In genomic region chr19:19169236-19170052, GRCh38 we compare ENCODE assay signal across 9 cellular contexts. TPM values are rescaled to one million over a fixed set of nuclear protein-coding genes. Genes with fewer than 3 reads are reported as not detected.
DNase-seq lines count a peak whose midpoint lies in the region; ATAC-seq, FAIRE-seq and TF ChIP-seq lines count a peak whose summit lies in the region.
"Had no signal": no experiment of that assay in that cellular context is flagged by ENCODE, and none has a peak within 500 bp of the region (broad histone marks: within the 10 kb centered on the region; RNA-seq: fewer than 3 reads in every experiment).

No MANE protein-coding gene starts in this region.

- no CpG with 5 or more reads among the region's 9 CpGs for WGBS in neuronal stem cell (ENCODE audit: extremely low coverage in 2 of 2, insufficient read length in 2 of 2, insufficient replicate concordance in 1 of 2), 2 donors

- no peak overlapping the region for H2AFZ ChIP-seq in neuronal stem cell (ENCODE audit: low read length)

- H3K9ac ChIP-seq in neuronal stem cell (ENCODE audit: low read depth, low read length, poor library complexity) (peak overlapping the region; percentile 74), kidney (ENCODE audit: low read length in 2 of 2) (no peak overlapping the region)

- H3K4ac ChIP-seq in neuronal stem cell (ENCODE audit: low read length) = no peak overlapping the region

- H3K27me3 Mint-ChIP-seq in central memory CD8-positive, alpha-beta T cell = peaks cover 12% of the 10 kb centered on the region

- CTCF ChIA-PET in GM10248 (lab: Yijun Ruan, JAX) = interaction anchor here (0.9 to 14.0 kb wide), 5 partner anchors 11 to 24 kb away, joined by 3 to 302 read pairs (median 3); partner anchors contain the start of genes BORCS8 and RFXANK

- ATAC-seq in HG03280 (IDR thresholded peaks at IDR 0.05; ENCODE audit: unreplicated experiment) (peak; percentile 10), HG02763 (IDR thresholded peaks at IDR 0.05; ENCODE audit: unreplicated experiment) (no peak)
- ATAC-seq in central memory CD8-positive, alpha-beta T cell (replicated peaks; ENCODE audit: extremely low read depth, poor library complexity, severe bottlenecking) = no peak

- H3K4me1 Mint-ChIP-seq in central memory CD8-positive, alpha-beta T cell = peaks cover 22% of the 10 kb centered on the region

- peak overlapping the region; percentile 67 for H3K4me2 ChIP-seq in neuronal stem cell (ENCODE audit: insufficient read depth, low read length, poor library complexity, severe bottlenecking)

- no peaks in the 10 kb centered on the region for H3K9me3 Mint-ChIP-seq in central memory CD8-positive, alpha-beta T cell

- DNase-seq in GM12865 (ENCODE audit: low read depth) (no peak), neuronal stem cell (ENCODE audit: low spot score) (no peak), tibial artery (no peak), kidney (no peak), GM10248 (ENCODE audit: extremely low spot score) (no peak)
- DNase-seq in central memory CD8-positive, alpha-beta T cell (ENCODE audit: low spot score in 2 of 2) = no peak
- DNase-seq: GF-D8 had no signal

- no peaks in the 10 kb centered on the region for H3K79me1 ChIP-seq in neuronal stem cell (ENCODE audit: low read depth, low read length)

- no peak overlapping the region for H3K18ac ChIP-seq in neuronal stem cell (ENCODE audit: low read length)

- no peak overlapping the region for H2BK120ac ChIP-seq in neuronal stem cell (ENCODE audit: low read depth, low read length)

- H3K27me3 ChIP-seq in neuronal stem cell (ENCODE audit: control insufficient read depth in 3 of 3, insufficient read depth in 3 of 3, low read depth in 1 of 3, low read length in 3 of 3) (peaks cover 0 to 16% (median 0%) of the 10 kb centered on the region in 3 experiments), tibial artery (peaks cover 0 to 5% of the 10 kb centered on the region in 2 donors)

- H3K27ac Mint-ChIP-seq in central memory CD8-positive, alpha-beta T cell (ENCODE audit: low read depth) = no peak overlapping the region

- peak overlapping the region; percentile 89 for H3K23ac ChIP-seq in neuronal stem cell (ENCODE audit: low read depth, low read length, poor library complexity)

- H2BK12ac ChIP-seq in neuronal stem cell (ENCODE audit: low read length) = no peak overlapping the region

- no peak overlapping the region for H2AK5ac ChIP-seq in neuronal stem cell (ENCODE audit: low read depth, low read length)

- H3K27ac ChIP-seq in neuronal stem cell (replicated peaks; ENCODE audit: low read length) (no peak overlapping the region), tibial artery (no peak overlapping the region), kidney (ENCODE audit: low read depth in 2 of 2, low read length in 2 of 2) (no peak overlapping the region)

- no peak overlapping the region for H4K91ac ChIP-seq in neuronal stem cell (ENCODE audit: low read depth, low read length, poor library complexity)

- H3K36me3 ChIP-seq in neuronal stem cell (replicated peaks in 1 of 2; ENCODE audit: control insufficient read depth in 2 of 2, insufficient read depth in 2 of 2, low read length in 2 of 2) = no peaks in the 10 kb centered on the region
- H3K36me3 ChIP-seq in tibial artery = peaks cover 0 to 9% (median 0%) of the 10 kb centered on the region in 3 donors
- no peaks in the 10 kb centered on the region for H3K36me3 ChIP-seq in kidney (ENCODE audit: control insufficient read depth in 1 of 2, insufficient read depth in 2 of 2, low read length in 2 of 2)

- FAIRE-seq in kidney (lab: Jason Lieb, UNC) = no peak

- POLR2A ChIA-PET in GM10248 (lab: Yijun Ruan, JAX) = interaction anchor here (0.5 to 1.0 kb wide), 4 partner anchors 9 to 88 kb away, joined by 3 to 7 read pairs (median 4); no protein-coding TSS in a partner anchor

- no peak overlapping the region for H4K8ac ChIP-seq in neuronal stem cell (ENCODE audit: low read depth, low read length)

- H2BK15ac ChIP-seq in neuronal stem cell (ENCODE audit: low read length) = no peak overlapping the region

- H3K9me3 ChIP-seq in neuronal stem cell (replicated peaks in 1 of 2; ENCODE audit: control insufficient read depth in 2 of 2, insufficient read depth in 1 of 2, low read depth in 1 of 2, low read length in 2 of 2) = peaks cover 0 to 2% of the 10 kb centered on the region in 2 donors
- H3K9me3 ChIP-seq in tibial artery = no peaks in the 10 kb centered on the region
- H3K9me3 ChIP-seq in kidney (ENCODE audit: control insufficient read depth in 1 of 2, low read length in 2 of 2) = no peaks in the 10 kb centered on the region

- TF ChIP-seq CTCF in GM12865 (IDR thresholded peaks at IDR 0.05; ENCODE audit: insufficient read depth, low read depth, low read length, missing control alignments) = no peak
- no peak for TF ChIP-seq CTCF in tibial artery (IDR thresholded peaks at IDR 0.05)
- TF ChIP-seq CTCF in kidney (IDR thresholded peaks at IDR 0.05; ENCODE audit: borderline replicate concordance, extremely low read depth, insufficient read depth) = no peak
- no peak for TF ChIP-seq CTCF in GM10248 (IDR thresholded peaks at IDR 0.05; ENCODE audit: control extremely low read depth, extremely low read depth, low read depth, missing control alignments)

- peak overlapping the region; percentile 44 for H3K14ac ChIP-seq in neuronal stem cell (ENCODE audit: low read length)

- no peaks in the 10 kb centered on the region for H3K36me3 Mint-ChIP-seq in central memory CD8-positive, alpha-beta T cell (ENCODE audit: insufficient read depth)

- H3K4me3 Mint-ChIP-seq in central memory CD8-positive, alpha-beta T cell = peak overlapping the region; percentile 50

- no peak overlapping the region for H2BK5ac ChIP-seq in neuronal stem cell (ENCODE audit: low read length)

- intact Hi-C loops in tibial artery (cut with DNase I; ENCODE audit: low total_unique reads) (no loop called here), kidney (cut with DNase I) (no loop called here)

- H3K4me1 ChIP-seq in neuronal stem cell (ENCODE audit: control insufficient read depth in 2 of 2, insufficient read depth in 1 of 2, low read depth in 1 of 2, low read length in 2 of 2) = peaks cover 0 to 13% of the 10 kb centered on the region in 2 donors
- peaks cover 0 to 13% (median 10%) of the 10 kb centered on the region in 4 donors for H3K4me1 ChIP-seq in tibial artery
- peaks cover 0 to 5% of the 10 kb centered on the region in 2 donors for H3K4me1 ChIP-seq in kidney (ENCODE audit: control insufficient read depth in 1 of 2, insufficient read depth in 1 of 2, low read depth in 1 of 2, low read length in 2 of 2)

- H3K4me3 ChIP-seq in GM12865 (ENCODE audit: low read depth, low read length) (peak overlapping the region; percentile 46), neuronal stem cell (ENCODE audit: low read length in 2 of 2) (peak overlapping the region in 1 of 2 donors; percentile 21), tibial artery (no peak overlapping the region), kidney (ENCODE audit: low read length in 2 of 2) (no peak overlapping the region)

RNA-seq across cellular contexts. Expression of gene MEF2B, which starts 0.6 kb away (rescaled TPM):
- polyA plus RNA-seq in neuronal stem cell (2013, experiment 1 of 2) = 1.1 TPM
- 1.2 TPM for polyA plus RNA-seq in neuronal stem cell (2013, experiment 2 of 2)
- total RNA-seq in kidney = 3.4 TPM
- polyA plus RNA-seq in kidney (ENCODE audit: insufficient read depth, low read depth, low replicate concordance) = 0.47 TPM

RNA-seq across cellular contexts. Expression of gene BORCS8, which starts 22.5 kb away (rescaled TPM):
- 12.9 TPM for polyA plus RNA-seq in neuronal stem cell (2013, experiment 1 of 2)
- 11.9 TPM for polyA plus RNA-seq in neuronal stem cell (2013, experiment 2 of 2)
- 42.2 TPM for total RNA-seq in kidney
- 51.7 TPM for polyA plus RNA-seq in kidney (ENCODE audit: insufficient read depth, low read depth, low replicate concordance)

RNA-seq across cellular contexts. Expression of gene RFXANK, which starts 22.6 kb away (rescaled TPM):
- 141 TPM for polyA plus RNA-seq in neuronal stem cell (2013, experiment 1 of 2)
- polyA plus RNA-seq in neuronal stem cell (2013, experiment 2 of 2) = 136 TPM
- total RNA-seq in kidney = 70.7 TPM
- 133 TPM for polyA plus RNA-seq in kidney (ENCODE audit: insufficient read depth, low read depth, low replicate concordance)

RNA-seq across cellular contexts. Expression of gene TMEM161A, which starts 31.2 kb away (rescaled TPM):
- 25.5 TPM for polyA plus RNA-seq in neuronal stem cell (2013, experiment 1 of 2)
- 24.0 TPM for polyA plus RNA-seq in neuronal stem cell (2013, experiment 2 of 2)
- 23.9 TPM for total RNA-seq in kidney
- 37.1 TPM for polyA plus RNA-seq in kidney (ENCODE audit: insufficient read depth, low read depth, low replicate concordance)

RNA-seq across cellular contexts. Expression of gene NR2C2AP, which starts 33.8 kb away (rescaled TPM):
- polyA plus RNA-seq in neuronal stem cell (2013, experiment 1 of 2) = 5.6 TPM
- 5.8 TPM for polyA plus RNA-seq in neuronal stem cell (2013, experiment 2 of 2)
- 15.5 TPM for total RNA-seq in kidney
- 13.5 TPM for polyA plus RNA-seq in kidney (ENCODE audit: insufficient read depth, low read depth, low replicate concordance)
